1 cellular context compared by ENCODE assay signal in genomic region chr2:12675801-12676200, GRCh38.
TF ChIP-seq lines count a peak whose summit lies in the region.

No MANE protein-coding gene starts in this region.

TF ChIP-seq in GM23338, 12 proteins besides CTCF, POLR2A, EP300 and RAD21 (continued from another document):
- no peak for TF ChIP-seq ZNF462 (CRISPR knock-in tag; IDR thresholded peaks at IDR 0.05)
- TF ChIP-seq ETS1 (IDR thresholded peaks at IDR 0.05): no peak
- TF ChIP-seq EZH2 (IDR thresholded peaks at IDR 0.05; ENCODE audit: low read depth, unreplicated experiment): no peak
- no peak for TF ChIP-seq JUNB (IDR thresholded peaks at IDR 0.05; ENCODE audit: unreplicated experiment)
- TF ChIP-seq POLR2AphosphoS5 (IDR thresholded peaks at IDR 0.05; ENCODE audit: low read depth): no peak
- no peak for TF ChIP-seq EZH2phosphoT487 (IDR thresholded peaks at IDR 0.05; ENCODE audit: unreplicated experiment)
- no peak for TF ChIP-seq STAT1 (IDR thresholded peaks at IDR 0.05; ENCODE audit: unreplicated experiment)
